23 cellular contexts compared by ENCODE assay signal in the genomic region with DNA sequence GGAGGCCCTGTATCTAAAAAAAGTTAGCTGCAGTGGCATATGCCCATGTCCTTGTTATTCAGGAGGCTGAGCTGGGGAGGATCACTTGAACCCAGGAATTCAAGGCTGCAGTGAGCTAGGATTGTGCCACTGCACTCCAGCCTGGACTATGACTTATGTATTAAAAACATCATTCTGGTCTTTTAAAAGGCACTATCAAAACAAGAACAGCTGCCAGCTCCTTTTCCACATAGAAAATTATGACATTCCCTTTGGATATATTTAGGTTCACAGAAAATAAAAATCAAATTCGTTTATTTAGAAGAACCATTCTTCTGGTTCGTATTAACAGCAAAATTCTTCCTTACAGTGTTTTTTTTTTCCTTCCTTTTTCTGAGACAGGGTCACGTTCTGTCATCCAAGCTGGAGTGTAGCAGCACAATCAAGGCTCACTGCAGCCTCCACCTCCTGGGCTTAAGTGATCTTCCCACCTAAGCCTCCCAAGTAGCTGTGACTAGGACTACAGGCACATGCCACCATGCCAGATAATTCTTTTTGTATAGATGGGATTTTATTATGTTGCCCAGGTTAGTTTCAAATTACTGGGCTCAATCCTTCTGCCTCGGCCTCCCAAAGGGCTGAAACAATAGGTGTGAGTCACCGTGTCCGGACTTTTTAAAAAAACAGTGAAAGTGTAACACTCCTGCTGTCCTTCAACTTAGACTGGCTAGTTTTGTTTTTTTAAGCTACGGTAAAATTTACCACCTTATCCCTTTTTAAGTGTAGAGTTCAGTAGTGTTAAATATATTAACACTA. TPM values are rescaled to one million over a fixed set of nuclear protein-coding genes. Genes with fewer than 3 reads are reported as not detected.
DNase-seq lines count a peak whose midpoint lies in the region; ATAC-seq and TF ChIP-seq lines count a peak whose summit lies in the region.
"Had no signal": no experiment of that assay in that cellular context is flagged by ENCODE, and none has a peak within 500 bp of the region (broad histone marks: within the 10 kb centered on the region; RNA-seq: fewer than 3 reads in every experiment).

No MANE protein-coding gene starts in this region.

- H3K27me3 Mint-ChIP-seq in endothelial cell (ENCODE audit: unreplicated experiment), result no peaks in the 10 kb centered on the region
- no peaks in the 10 kb centered on the region for H3K27me3 Mint-ChIP-seq in nephron progenitor cell (ENCODE audit: low read depth, poor library complexity)
- H3K27me3 Mint-ChIP-seq: activated CD4-positive, alpha-beta memory T cell treated with anti-CD3 and anti-CD28 coated beads for 36 hours; dendritic cell treated with granulocyte-macrophage colony-stimulating factor and Interleukin-4, amounts not matched to agents 40 ng/mL and 50 ng/mL, for 4 days; naive B cell; stimulated activated naive CD8-positive, alpha-beta T cell treated with anti-CD3 and anti-CD28 coated beads, Interleukin-15, Interleukin-2, amounts not matched to agents 100 ng/mL and 50 ng/mL, for 24 hours had no signal

- intact Hi-C loops in PC-3 (cut with micrococcal nuclease), result no loop called here

- H3K9me2 ChIP-seq in PC-3 (replicated peaks; ENCODE audit: low read length), result no peaks in the 10 kb centered on the region

- no peak overlapping the region for H3K4me3 Mint-ChIP-seq in endothelial cell (ENCODE audit: unreplicated experiment)
- H3K4me3 Mint-ChIP-seq in nephron progenitor cell, result no peak overlapping the region
- H3K4me3 Mint-ChIP-seq: activated CD4-positive, alpha-beta memory T cell treated with anti-CD3 and anti-CD28 coated beads for 36 hours; dendritic cell treated with granulocyte-macrophage colony-stimulating factor and Interleukin-4, amounts not matched to agents 40 ng/mL and 50 ng/mL, for 4 days; naive B cell; stimulated activated naive CD8-positive, alpha-beta T cell treated with anti-CD3 and anti-CD28 coated beads, Interleukin-15, Interleukin-2, amounts not matched to agents 100 ng/mL and 50 ng/mL, for 24 hours; WTC11 had no signal

- no peaks in the 10 kb centered on the region for H3K9me3 Mint-ChIP-seq in endothelial cell (ENCODE audit: unreplicated experiment)
- no peaks in the 10 kb centered on the region for H3K9me3 Mint-ChIP-seq in nephron progenitor cell
- H3K9me3 Mint-ChIP-seq: activated CD4-positive, alpha-beta memory T cell treated with anti-CD3 and anti-CD28 coated beads for 36 hours; dendritic cell treated with granulocyte-macrophage colony-stimulating factor and Interleukin-4, amounts not matched to agents 40 ng/mL and 50 ng/mL, for 4 days; naive B cell; stimulated activated naive CD8-positive, alpha-beta T cell treated with anti-CD3 and anti-CD28 coated beads, Interleukin-15, Interleukin-2, amounts not matched to agents 100 ng/mL and 50 ng/mL, for 24 hours had no signal

- no peaks in the 10 kb centered on the region for H4K20me1 ChIP-seq in PC-3 (ENCODE audit: low read length)

- CTCF ChIA-PET in PC-3 (lab: Charles Lee), result no interaction called here

- TF ChIP-seq POLR2A in GM18505 (IDR thresholded peaks at IDR 0.05; ENCODE audit: borderline replicate concordance, extremely low read depth, insufficient read depth, insufficient read length), result no peak

- TF ChIP-seq CTCF in PC-3 (conservative IDR thresholded peaks at IDR 0.05; ENCODE audit: low read depth, low read length), result no peak
- no peak for TF ChIP-seq CTCF in endothelial cell (IDR thresholded peaks at IDR 0.05; ENCODE audit: unreplicated experiment)
- TF ChIP-seq CTCF in nephron progenitor cell (IDR thresholded peaks at IDR 0.05), result no peak

- H3K36me3 Mint-ChIP-seq in endothelial cell (ENCODE audit: low read depth, unreplicated experiment) (peaks cover 14% of the 10 kb centered on the region), nephron progenitor cell (ENCODE audit: low read depth) (peaks cover 41% of the 10 kb centered on the region)

- no peak overlapping the region for H3K9ac ChIP-seq in PC-3 (ENCODE audit: low read length)
- H3K9ac ChIP-seq: BLaER1 treated with 17β-estradiol and CSF1 and Interleukin-3, amounts not matched to agents 10 nM and 100 nM had no signal

- no peaks in the 10 kb centered on the region for H3F3A ChIP-seq in PC-3 (ENCODE audit: low read length, unreplicated experiment)

- BruUV-seq in PC-3 (replicated peaks; lab: Mats Ljungman, UMichigan), result no TSS peak

- H3K36me3 ChIP-seq in ACC112 (ENCODE audit: insufficient read depth, low read length) (peaks cover 26% of the 10 kb centered on the region), PC-3 (ENCODE audit: low read depth, low read length) (peaks cover 9% of the 10 kb centered on the region)

- no peak overlapping the region for H3K4me2 ChIP-seq in PC-3 (ENCODE audit: low read length)
- H3K4me2 ChIP-seq: BLaER1 treated with 17β-estradiol and CSF1 and Interleukin-3, amounts not matched to agents 10 nM and 100 nM had no signal

- POLR2A ChIA-PET in PC-3 (lab: Charles Lee; ENCODE audit: unreplicated experiment), result no interaction called here

- H3K4me3 ChIP-seq in ACC112 (ENCODE audit: low read depth, low read length) (no peak overlapping the region), PC-3 (ENCODE audit: low read length) (no peak overlapping the region)
- H3K4me3 ChIP-seq: BLaER1 treated with 17β-estradiol and CSF1 and Interleukin-3, amounts not matched to agents 10 nM and 100 nM; lower lobe of right lung; right atrium auricular region; tibial nerve had no signal

- ATAC-seq in PC-3, result peak; percentile 65
- ATAC-seq in GM18505 (IDR thresholded peaks at IDR 0.05; ENCODE audit: unreplicated experiment), result no peak
- ATAC-seq: foreskin keratinocyte, lower lobe of right lung, WTC11 had no signal

- H3K79me2 ChIP-seq in ACC112 (ENCODE audit: control insufficient read depth, insufficient read depth, low read length, unreplicated experiment) (peaks cover 16% of the 10 kb centered on the region), PC-3 (ENCODE audit: low read length) (peaks cover 6% of the 10 kb centered on the region; the same call in 1 of the 2 replicates)

- H3K4me1 Mint-ChIP-seq in endothelial cell (ENCODE audit: unreplicated experiment) (no peaks in the 10 kb centered on the region), nephron progenitor cell (no peaks in the 10 kb centered on the region)
- H3K4me1 Mint-ChIP-seq: WTC11 had no signal

- H3K4me1 ChIP-seq in ACC112 (ENCODE audit: control insufficient read depth, insufficient read depth, low read length, unreplicated experiment), result peaks cover 22% of the 10 kb centered on the region
- peaks cover 5% of the 10 kb centered on the region for H3K4me1 ChIP-seq in PC-3 (ENCODE audit: insufficient read depth, low read length)
- H3K4me1 ChIP-seq: right atrium auricular region had no signal

- H3K27me3 ChIP-seq in ACC112 (ENCODE audit: insufficient read depth, low read length) (no peaks in the 10 kb centered on the region), PC-3 (ENCODE audit: low read length) (no peaks in the 10 kb centered on the region)
- H3K27me3 ChIP-seq: BLaER1 treated with 17β-estradiol and CSF1 and Interleukin-3, amounts not matched to agents 10 nM and 100 nM; foreskin keratinocyte; right atrium auricular region; tibial nerve had no signal

- peak overlapping the region; percentile 32 for H3K27ac ChIP-seq in ACC112 (ENCODE audit: low read depth, low read length)
- H3K27ac ChIP-seq in PC-3 (ENCODE audit: low read length), result no peak overlapping the region
- H3K27ac ChIP-seq: BLaER1 treated with 17β-estradiol and CSF1 and Interleukin-3, amounts not matched to agents 10 nM and 100 nM; foreskin keratinocyte; lower lobe of right lung; right atrium auricular region; tibial nerve had no signal

- H3K9me3 ChIP-seq in PC-3 (ENCODE audit: low read length), result no peaks in the 10 kb centered on the region
- H3K9me3 ChIP-seq: BLaER1 treated with 17β-estradiol and CSF1 and Interleukin-3, amounts not matched to agents 10 nM and 100 nM; lower lobe of right lung; right atrium auricular region; tibial nerve had no signal

- DNase-seq in PC-3 (peak; percentile 43), endothelial cell (ENCODE audit: low spot score) (no peak), nephron progenitor cell (no peak), NCI-H1436 treated with DMSO at 0.1 percent for 48 hours (lab: John Stamatoyannopoulos, UW) (no peak), globus pallidus (ENCODE audit: low spot score) (no peak), NOMO-1 treated with DMSO at 0.1 percent for 48 hours (lab: John Stamatoyannopoulos, UW; ENCODE audit: unreplicated experiment) (no peak)
- DNase-seq: ACHN; activated CD4-positive, alpha-beta memory T cell treated with anti-CD3 and anti-CD28 coated beads for 36 hours; foreskin keratinocyte; lower lobe of right lung; naive B cell; NCI-H1417; NCI-H510A; stimulated activated CD4-positive, alpha-beta T cell treated with anti-CD3 and anti-CD28 coated beads, Interleukin-12 subunit alpha, Interleukin-12 subunit beta, amount 100 ng/mL, for 4 hours; T-helper 9 cell had no signal

- no peak overlapping the region for H2AFZ ChIP-seq in ACC112 (ENCODE audit: low read length, unreplicated experiment)
- H2AFZ ChIP-seq in PC-3 (ENCODE audit: low read length), result no peak overlapping the region

- H3K27ac Mint-ChIP-seq in endothelial cell (ENCODE audit: unreplicated experiment), result peak overlapping the region; percentile 36
- H3K27ac Mint-ChIP-seq in nephron progenitor cell, result peak overlapping the region; percentile 54
- H3K27ac Mint-ChIP-seq: activated CD4-positive, alpha-beta memory T cell treated with anti-CD3 and anti-CD28 coated beads for 36 hours; dendritic cell treated with granulocyte-macrophage colony-stimulating factor and Interleukin-4, amounts not matched to agents 40 ng/mL and 50 ng/mL, for 4 days; stimulated activated naive CD8-positive, alpha-beta T cell treated with anti-CD3 and anti-CD28 coated beads, Interleukin-15, Interleukin-2, amounts not matched to agents 100 ng/mL and 50 ng/mL, for 24 hours; WTC11 had no signal

RNA-seq across cellular contexts. Expression of a gene that starts 13.9 kb away (rescaled TPM):
- 14.8 and 23.7 TPM in 2 replicates for total RNA-seq in PC-3 (2014; rRNA removed)
- total RNA-seq in endothelial cell (ENCODE audit: unreplicated experiment), result 42.2 TPM
